13 cellular contexts compared by ENCODE assay signal in genomic region chr10:29627201-29628105, GRCh38. TPM values are rescaled to one million over a fixed set of nuclear protein-coding genes. Genes with fewer than 3 reads are reported as not detected.
DNase-seq lines count a peak whose midpoint lies in the region; ATAC-seq and TF ChIP-seq lines count a peak whose summit lies in the region.
"Had no signal": no experiment of that assay in that cellular context is flagged by ENCODE, and none has a peak within 500 bp of the region (broad histone marks: within the 10 kb centered on the region; RNA-seq: fewer than 3 reads in every experiment).

No MANE protein-coding gene starts in this region.

- intact Hi-C loops in Calu3 (cut with micrococcal nuclease; ENCODE audit: unreplicated experiment) (no loop called here), psoas muscle (cut with DNase I) (no loop called here)

- DNase-seq in Calu3 (no peak), NCI-H774 (lab: John Stamatoyannopoulos, UW) (peak; percentile 54), endodermal cell (peak; percentile 10), psoas muscle (no peak), ecto neural progenitor cell (ENCODE audit: low spot score) (no peak), globus pallidus (ENCODE audit: low spot score) (no peak)
- no peak for DNase-seq in activated CD8-positive, alpha-beta memory T cell treated with anti-CD3 and anti-CD28 coated beads, Interleukin-2, amount 50 U/mL, for 4 hours
- DNase-seq: MV-4-11 had no signal

- H3K9me3 ChIP-seq in endodermal cell (ENCODE audit: control insufficient read depth, low read length) = no peaks in the 10 kb centered on the region
- no peaks in the 10 kb centered on the region for H3K9me3 ChIP-seq in psoas muscle

- H3K4me3 ChIP-seq in endodermal cell (ENCODE audit: low read length) (no peak overlapping the region), psoas muscle (peak overlapping the region; percentile 77)

- TF ChIP-seq CTCF in Calu3 (IDR thresholded peaks at IDR 0.05; ENCODE audit: unreplicated experiment) (no peak), endodermal cell (conservative IDR thresholded peaks at IDR 0.05) (no peak), psoas muscle (IDR thresholded peaks at IDR 0.05) (no peak)

- BruUV-seq in Calu3 (replicated peaks; lab: Mats Ljungman, UMichigan) = no TSS peak

- 95 to 100% methylated on average over 4 to 7 of the region's 7 CpGs for WGBS in endodermal cell (ENCODE audit: insufficient coverage in 1 of 2, insufficient read length in 1 of 2), 2 experiments
- 37 to 56% (median 37%) methylated on average over 7 of the region's 7 CpGs for WGBS in psoas muscle, 3 donors

- H3K36me3 ChIP-seq in endodermal cell (ENCODE audit: control insufficient read depth, insufficient read depth, low read length) = no peaks in the 10 kb centered on the region
- peaks cover 0 to 38% of the 10 kb centered on the region in 2 donors for H3K36me3 ChIP-seq in psoas muscle (ENCODE audit: insufficient read depth in 1 of 2, low read depth in 1 of 2)

- no peak overlapping the region for H3K9ac ChIP-seq in endodermal cell (ENCODE audit: extremely low read depth, low read length, poor library complexity, severe bottlenecking)

- peaks cover 52% of the 10 kb centered on the region for H3K36me3 Mint-ChIP-seq in Calu3 (ENCODE audit: insufficient read depth, unreplicated experiment)
- H3K36me3 Mint-ChIP-seq in endodermal cell (ENCODE audit: low read depth) = peaks cover 13% of the 10 kb centered on the region

- H3K27ac ChIP-seq in endodermal cell (ENCODE audit: low read depth, low read length) (no peak overlapping the region), psoas muscle (peak overlapping the region; percentile 94)

- H3K4me1 ChIP-seq in endodermal cell (ENCODE audit: control insufficient read depth, insufficient read depth, low read length) (no peaks in the 10 kb centered on the region), psoas muscle (peaks cover 53% of the 10 kb centered on the region)

- H3K27ac Mint-ChIP-seq in Calu3 (ENCODE audit: unreplicated experiment) (peak overlapping the region; percentile 67), endodermal cell (no peak overlapping the region)
- H3K27ac Mint-ChIP-seq: activated naive CD4-positive, alpha-beta T cell treated with anti-CD3 and anti-CD28 coated beads, Interleukin-2, amount 50 U/mL, for 72 hours; T-helper 1 cell treated with Interleukin-12 subunit alpha and Interleukin-12 subunit beta and Interleukin-4 antibody, amounts not matched to agents 30 μg/mL and 1 μg/mL, for 36 hours had no signal

- peaks cover 75% of the 10 kb centered on the region for H3K4me1 Mint-ChIP-seq in Calu3 (ENCODE audit: low read depth, unreplicated experiment)
- H3K4me1 Mint-ChIP-seq in endodermal cell = peaks cover 10% of the 10 kb centered on the region

- CTCF ChIA-PET in Calu3 (lab: Charles Lee) = interaction anchor here (0.5 to 2.6 kb wide), 3 partner anchors 9 to 145 kb away, joined by 3 to 11 read pairs (median 3); no protein-coding TSS in a partner anchor

- ATAC-seq in psoas muscle (no peak), HG03025 (IDR thresholded peaks at IDR 0.05; ENCODE audit: low FRiP score, unreplicated experiment) (no peak)
- ATAC-seq: activated naive CD4-positive, alpha-beta T cell treated with anti-CD3 and anti-CD28 coated beads, Interleukin-2, amount 50 U/mL, for 72 hours; HCT116; sciatic nerve had no signal

- H3K9me3 Mint-ChIP-seq in Calu3 (ENCODE audit: low read depth, unreplicated experiment) (peaks cover 2% of the 10 kb centered on the region), endodermal cell (no peaks in the 10 kb centered on the region)
- H3K9me3 Mint-ChIP-seq: T-helper 1 cell treated with Interleukin-12 subunit alpha and Interleukin-12 subunit beta and Interleukin-4 antibody, amounts not matched to agents 30 μg/mL and 1 μg/mL, for 36 hours had no signal

- no peaks in the 10 kb centered on the region for H3K27me3 Mint-ChIP-seq in Calu3 (ENCODE audit: unreplicated experiment)
- no peaks in the 10 kb centered on the region for H3K27me3 Mint-ChIP-seq in endodermal cell (ENCODE audit: insufficient read depth)

- H3K4me3 Mint-ChIP-seq in Calu3 (ENCODE audit: low read depth, unreplicated experiment) (no peak overlapping the region), endodermal cell (no peak overlapping the region)
- H3K4me3 Mint-ChIP-seq: T-helper 1 cell treated with Interleukin-12 subunit alpha and Interleukin-12 subunit beta and Interleukin-4 antibody, amounts not matched to agents 30 μg/mL and 1 μg/mL, for 36 hours had no signal

- no peaks in the 10 kb centered on the region for H3K27me3 ChIP-seq in endodermal cell (ENCODE audit: control insufficient read depth, insufficient read depth, low read length, poor library complexity, severe bottlenecking)
- H3K27me3 ChIP-seq in psoas muscle (ENCODE audit: insufficient read depth in 3 of 3, low read length in 2 of 3) = no peaks in the 10 kb centered on the region

RNA-seq across cellular contexts. Expression of gene SVIL, which starts 7.3 kb away (rescaled TPM):
- total RNA-seq in Calu3 (2022) = 111 and 147 TPM in 2 replicates
- total RNA-seq in endodermal cell = 10 to 100 TPM; 25.2 to 32.9 TPM
- polyA plus RNA-seq in endodermal cell (2013, experiment 1 of 2) = 21.7 TPM
- polyA plus RNA-seq in endodermal cell (2013, experiment 2 of 2) = 17.3 TPM
- total RNA-seq in psoas muscle = 1,000 to 10,000 TPM in 2 of 4 donors, 100 to 1,000 TPM in 2; 792 to 1,728 (median 949) TPM
- polyA plus RNA-seq in psoas muscle = 100 to 1,000 TPM in 2 of 3 donors, 10 to 100 TPM in 1; 70.6 to 536 (median 234) TPM

Comparison
In these comparisons a context has a peak if more than half of its experiments do, and no peak if none do; other contexts are left out.
1. DNase-seq: peak in NCI-H774 (single experiment) and endodermal cell (single experiment); none in Calu3 (single experiment), psoas muscle (0 of 2), ecto neural progenitor cell (single experiment), activated CD8-positive, alpha-beta memory T cell treated with anti-CD3 and anti-CD28 coated beads, Interleukin-2, amount 50 U/mL, for 4 hours (single experiment) and globus pallidus (single experiment).